24 cellular contexts compared by ENCODE assay signal in genomic region chr2:167353605-167354280, GRCh38.
"Had no signal": no experiment of that assay in that cellular context is flagged by ENCODE, and none has a peak within 500 bp of the region (broad histone marks: within the 10 kb centered on the region; RNA-seq: fewer than 3 reads in every experiment).

No MANE protein-coding gene starts in this region.

- ATAC-seq: heart right ventricle; left ventricle myocardium superior; lower lobe of right lung; naive thymus-derived CD4-positive, alpha-beta T cell; right lobe of liver; stimulated activated naive B cell treated with anti-CD40 and anti-IgM and Interleukin-4, amounts not matched to agents 10 μg/mL and 1 μg/mL and 100 μg/mL, for 72 hours had no signal

- H3K27ac ChIP-seq: esophagus squamous epithelium, heart right ventricle, lower lobe of right lung, neural progenitor cell, parathyroid adenoma, right lobe of liver, thoracic aorta, tibial nerve, upper lobe of left lung had no signal

- H3K4me3 ChIP-seq: esophagus squamous epithelium, heart right ventricle, lower lobe of right lung, neural progenitor cell, right lobe of liver, thoracic aorta, tibial nerve, upper lobe of left lung had no signal

- H3K4me1 ChIP-seq: esophagus squamous epithelium, heart right ventricle, lower lobe of right lung, neural progenitor cell, parathyroid adenoma, right lobe of liver, tibial nerve, upper lobe of left lung had no signal

- DNase-seq: effector CD8-positive, alpha-beta T cell; endodermal cell; erythroblast; esophagus squamous epithelium; foreskin melanocyte; glutamatergic neuron; heart right ventricle; hippocampal formation; immature natural killer cell; islet precursor cell; kidney glomerular epithelial cell; left ventricle myocardium superior; lower lobe of right lung; naive thymus-derived CD4-positive, alpha-beta T cell; right lobe of liver; small intestine; stimulated activated CD4-positive, alpha-beta T cell treated with anti-CD3 and anti-CD28 coated beads, Interleukin-15, amount 100 ng/mL, for 24 hours; stimulated activated CD4-positive, alpha-beta T cell treated with anti-CD3 and anti-CD28 coated beads, Interleukin-2, amount 100 ng/mL, for 48 hours; stimulated activated naive B cell treated with anti-CD40 and anti-IgM and Interleukin-4, amounts not matched to agents 10 μg/mL and 1 μg/mL and 100 μg/mL, for 72 hours; upper lobe of left lung had no signal

- H3K9me3 ChIP-seq: esophagus squamous epithelium, lower lobe of right lung, right lobe of liver, thoracic aorta, tibial nerve, upper lobe of left lung had no signal

- H3K36me3 ChIP-seq: esophagus squamous epithelium, heart right ventricle, lower lobe of right lung, neural progenitor cell, right lobe of liver, thoracic aorta, tibial nerve, upper lobe of left lung had no signal

- H3K27me3 ChIP-seq: esophagus squamous epithelium, heart right ventricle, neural progenitor cell, right lobe of liver, tibial nerve, upper lobe of left lung had no signal
